ENCODE assay signal across 3 cellular contexts in genomic region chr19:49114630-49115363, GRCh38.
TF ChIP-seq lines count a peak whose summit lies in the region.

No MANE protein-coding gene starts in this region.

TF ChIP-seq in A549, 52 proteins besides CTCF, POLR2A, EP300 and RAD21:
- TF ChIP-seq RNF2 (IDR thresholded peaks at IDR 0.05; ENCODE audit: borderline replicate concordance, low read depth), result peak; percentile 69; the same call in 1 of the 2 replicates
- 0 out of 2 replicates have a peak, but pooled peaks have one; percentile 11 for TF ChIP-seq HOXB5 (CRISPR knock-in tag; IDR thresholded peaks at IDR 0.05)
- TF ChIP-seq CEBPB (IDR thresholded peaks at IDR 0.05), result no peak

TF ChIP-seq in HCT116, 20 proteins besides CTCF, POLR2A, EP300 and RAD21:
- TF ChIP-seq YY1 (IDR thresholded peaks at IDR 0.05; ENCODE audit: extremely low read depth, insufficient replicate concordance, low read depth, low read length) (no peak), EZH2 (IDR thresholded peaks at IDR 0.05) (no peak), EGR1 (IDR thresholded peaks at IDR 0.05; ENCODE audit: low read depth) (peak; percentile 61), EZH2phosphoT487 (IDR thresholded peaks at IDR 0.05; ENCODE audit: borderline replicate concordance) (no peak), SIN3A (IDR thresholded peaks at IDR 0.05; ENCODE audit: low read depth) (no peak), ZFX (IDR thresholded peaks at IDR 0.05) (0 out of 2 replicates have a peak, but pooled peaks have one; percentile 24), CEBPB (IDR thresholded peaks at IDR 0.05; ENCODE audit: low read depth) (no peak), SRF (IDR thresholded peaks at IDR 0.05; ENCODE audit: low read depth) (no peak)
- TF ChIP-seq, protein P1, sequence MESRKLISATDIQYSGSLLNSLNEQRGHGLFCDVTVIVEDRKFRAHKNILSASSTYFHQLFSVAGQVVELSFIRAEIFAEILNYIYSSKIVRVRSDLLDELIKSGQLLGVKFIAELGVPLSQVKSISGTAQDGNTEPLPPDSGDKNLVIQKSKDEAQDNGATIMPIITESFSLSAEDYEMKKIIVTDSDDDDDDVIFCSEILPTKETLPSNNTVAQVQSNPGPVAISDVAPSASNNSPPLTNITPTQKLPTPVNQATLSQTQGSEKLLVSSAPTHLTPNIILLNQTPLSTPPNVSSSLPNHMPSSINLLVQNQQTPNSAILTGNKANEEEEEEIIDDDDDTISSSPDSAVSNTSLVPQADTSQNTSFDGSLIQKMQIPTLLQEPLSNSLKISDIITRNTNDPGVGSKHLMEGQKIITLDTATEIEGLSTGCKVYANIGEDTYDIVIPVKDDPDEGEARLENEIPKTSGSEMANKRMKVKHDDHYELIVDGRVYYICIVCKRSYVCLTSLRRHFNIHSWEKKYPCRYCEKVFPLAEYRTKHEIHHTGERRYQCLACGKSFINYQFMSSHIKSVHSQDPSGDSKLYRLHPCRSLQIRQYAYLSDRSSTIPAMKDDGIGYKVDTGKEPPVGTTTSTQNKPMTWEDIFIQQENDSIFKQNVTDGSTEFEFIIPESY (IDR thresholded peaks at IDR 0.05; ENCODE audit: extremely low read depth, insufficient replicate concordance, low read length), result no peak
- TF ChIP-seq, protein P2, sequence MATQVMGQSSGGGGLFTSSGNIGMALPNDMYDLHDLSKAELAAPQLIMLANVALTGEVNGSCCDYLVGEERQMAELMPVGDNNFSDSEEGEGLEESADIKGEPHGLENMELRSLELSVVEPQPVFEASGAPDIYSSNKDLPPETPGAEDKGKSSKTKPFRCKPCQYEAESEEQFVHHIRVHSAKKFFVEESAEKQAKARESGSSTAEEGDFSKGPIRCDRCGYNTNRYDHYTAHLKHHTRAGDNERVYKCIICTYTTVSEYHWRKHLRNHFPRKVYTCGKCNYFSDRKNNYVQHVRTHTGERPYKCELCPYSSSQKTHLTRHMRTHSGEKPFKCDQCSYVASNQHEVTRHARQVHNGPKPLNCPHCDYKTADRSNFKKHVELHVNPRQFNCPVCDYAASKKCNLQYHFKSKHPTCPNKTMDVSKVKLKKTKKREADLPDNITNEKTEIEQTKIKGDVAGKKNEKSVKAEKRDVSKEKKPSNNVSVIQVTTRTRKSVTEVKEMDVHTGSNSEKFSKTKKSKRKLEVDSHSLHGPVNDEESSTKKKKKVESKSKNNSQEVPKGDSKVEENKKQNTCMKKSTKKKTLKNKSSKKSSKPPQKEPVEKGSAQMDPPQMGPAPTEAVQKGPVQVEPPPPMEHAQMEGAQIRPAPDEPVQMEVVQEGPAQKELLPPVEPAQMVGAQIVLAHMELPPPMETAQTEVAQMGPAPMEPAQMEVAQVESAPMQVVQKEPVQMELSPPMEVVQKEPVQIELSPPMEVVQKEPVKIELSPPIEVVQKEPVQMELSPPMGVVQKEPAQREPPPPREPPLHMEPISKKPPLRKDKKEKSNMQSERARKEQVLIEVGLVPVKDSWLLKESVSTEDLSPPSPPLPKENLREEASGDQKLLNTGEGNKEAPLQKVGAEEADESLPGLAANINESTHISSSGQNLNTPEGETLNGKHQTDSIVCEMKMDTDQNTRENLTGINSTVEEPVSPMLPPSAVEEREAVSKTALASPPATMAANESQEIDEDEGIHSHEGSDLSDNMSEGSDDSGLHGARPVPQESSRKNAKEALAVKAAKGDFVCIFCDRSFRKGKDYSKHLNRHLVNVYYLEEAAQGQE (IDR thresholded peaks at IDR 0.05; ENCODE audit: low read depth), result no peak

TF ChIP-seq in SK-N-SH, 30 proteins besides CTCF, POLR2A, EP300 and RAD21:
- TF ChIP-seq, protein P2 (IDR thresholded peaks at IDR 0.05; ENCODE audit: low read depth, low read length), result no peak
- TF ChIP-seq FOSL2 (IDR thresholded peaks at IDR 0.05; ENCODE audit: borderline replicate concordance, low read depth), result no peak
- no peak for TF ChIP-seq TEAD4 (IDR thresholded peaks at IDR 0.05; ENCODE audit: borderline replicate concordance, insufficient read depth)
- TF ChIP-seq GABPA (IDR thresholded peaks at IDR 0.05; ENCODE audit: low read depth), result 0 out of 2 replicates have a peak, but pooled peaks have one; percentile 10
